8 cellular contexts compared by ENCODE assay signal in genomic region chr19:45973564-45974338, GRCh38. TPM values are rescaled to one million over a fixed set of nuclear protein-coding genes. Genes with fewer than 3 reads are reported as not detected.
A peak's percentile ranks its signal among the peaks of the same experiment; 100 is the strongest.
DNase-seq lines count a peak whose midpoint lies in the region; ATAC-seq and TF ChIP-seq lines count a peak whose summit lies in the region.

TSS of gene NOVA2 (minus strand) at chr19:45973865. CDS start at chr19:45973351, 514 bp downstream.

- no peaks in the 10 kb centered on the region for H3K4me1 ChIP-seq in foreskin keratinocyte
- no peaks in the 10 kb centered on the region for H3K4me1 ChIP-seq in uterus

- H3K27me3 ChIP-seq in foreskin keratinocyte (peaks cover 66% of the 10 kb centered on the region), uterus (peaks cover 0 to 12% of the 10 kb centered on the region in 2 donors)

- no peaks in the 10 kb centered on the region for H3K9me3 Mint-ChIP-seq in activated T-cell treated with anti-CD3 and anti-CD28 coated beads, Interleukin-2, amount 50 U/mL, for 4 hours
- H3K9me3 Mint-ChIP-seq in neural crest cell, result no peaks in the 10 kb centered on the region

- H3K4me3 ChIP-seq in GM12865 (ENCODE audit: low read depth, low read length), result no peak within 1 kb of the TSS
- peak within 1 kb of the TSS; percentile 20 to 32 for H3K4me3 ChIP-seq in uterus

- no peaks in the 10 kb centered on the region for H3K36me3 ChIP-seq in uterus

- peak within 1 kb of the TSS; percentile 38 for H3K4me3 Mint-ChIP-seq in activated T-cell treated with anti-CD3 and anti-CD28 coated beads, Interleukin-2, amount 50 U/mL, for 4 hours
- peak within 1 kb of the TSS; percentile 85 for H3K4me3 Mint-ChIP-seq in neural crest cell

- TF ChIP-seq POLR2A in uterus (IDR thresholded peaks at IDR 0.05), result peak; percentile 41 to 61

- intact Hi-C loops in uterus (cut with DNase I; ENCODE audit: low total_unique reads), result no loop called here

- no peaks in the 10 kb centered on the region for H3K36me3 Mint-ChIP-seq in activated T-cell treated with anti-CD3 and anti-CD28 coated beads, Interleukin-2, amount 50 U/mL, for 4 hours (ENCODE audit: insufficient read depth)
- H3K36me3 Mint-ChIP-seq in neural crest cell (ENCODE audit: low read depth), result no peaks in the 10 kb centered on the region

- TF ChIP-seq CTCF in GM12865 (IDR thresholded peaks at IDR 0.05; ENCODE audit: insufficient read depth, low read depth, low read length, missing control alignments), result no peak
- no peak for TF ChIP-seq CTCF in foreskin keratinocyte (conservative IDR thresholded peaks at IDR 0.05)
- no peak for TF ChIP-seq CTCF in neural crest cell (conservative IDR thresholded peaks at IDR 0.05)
- no peak for TF ChIP-seq CTCF in uterus (IDR thresholded peaks at IDR 0.05)

- H3K27ac Mint-ChIP-seq in neural crest cell (ENCODE audit: unreplicated experiment), result no peak within 1 kb of the TSS

- H3K4me1 Mint-ChIP-seq in activated T-cell treated with anti-CD3 and anti-CD28 coated beads, Interleukin-2, amount 50 U/mL, for 4 hours (ENCODE audit: low read depth), result peaks cover 16% of the 10 kb centered on the region
- peaks cover 35% of the 10 kb centered on the region for H3K4me1 Mint-ChIP-seq in neural crest cell

- peak; percentile 32 to 52 for ATAC-seq in activated T-cell treated with anti-CD3 and anti-CD28 coated beads, Interleukin-2, amount 50 U/mL, for 4 hours
- ATAC-seq in foreskin keratinocyte, result peak; percentile 63
- no peak for ATAC-seq in HG03108 (IDR thresholded peaks at IDR 0.05; ENCODE audit: unreplicated experiment)

- no peak within 1 kb of the TSS for H3K27ac ChIP-seq in foreskin keratinocyte
- H3K27ac ChIP-seq in uterus, result peak within 1 kb of the TSS; percentile 68

- no peaks in the 10 kb centered on the region for H3K9me3 ChIP-seq in uterus

- peaks cover 69% of the 10 kb centered on the region for H3K27me3 Mint-ChIP-seq in activated T-cell treated with anti-CD3 and anti-CD28 coated beads, Interleukin-2, amount 50 U/mL, for 4 hours (ENCODE audit: low read depth)
- peaks cover 71% of the 10 kb centered on the region for H3K27me3 Mint-ChIP-seq in neural crest cell (ENCODE audit: low read depth)

- DNase-seq in GM12865 (ENCODE audit: low read depth) (peak; percentile 64), NCI-H2171 treated with DMSO at 0.1 percent for 48 hours (lab: John Stamatoyannopoulos, UW) (peak; percentile 65), foreskin keratinocyte (no peak), neural crest cell (ENCODE audit: low read depth, low spot score) (peak; percentile 89), uterus (peak; percentile 42 to 66), RKO (ENCODE audit: low spot score) (no peak)
- DNase-seq in activated T-cell treated with anti-CD3 and anti-CD28 coated beads, Interleukin-2, amount 50 U/mL, for 4 hours, result peak; percentile 8

RNA-seq across cellular contexts. Expression of gene NOVA2, which starts in this region (rescaled TPM):
- total RNA-seq in activated T-cell treated with anti-CD3 and anti-CD28 coated beads, Interleukin-2, amount 50 U/mL, for 4 hours, result not detected
- total RNA-seq in foreskin keratinocyte (not detected in 2 replicates), neural crest cell (25.5 and 25.6 TPM in 2 replicates), uterus (10 to 100 TPM in 1 of 4 donors, 1 to 10 TPM in 3; 1.5 to 17.6 (median 2.4) TPM)
- polyA plus RNA-seq in foreskin keratinocyte, result under 0.01 TPM in 1 of 2 replicates, not detected in the other

Comparison
In these comparisons a context has a peak if more than half of its experiments do, and no peak if none do; other contexts are left out.
1. Peak in DNase-seq and ATAC-seq in activated T-cell treated with anti-CD3 and anti-CD28 coated beads, Interleukin-2, amount 50 U/mL, for 4 hours; RNA of the gene not detected or under 1 TPM.
2. Peak in ATAC-seq in foreskin keratinocyte; RNA of the gene not detected or under 1 TPM.
3. DNase-seq: peak in GM12865 (single experiment), NCI-H2171 treated with DMSO at 0.1 percent for 48 hours (single experiment), neural crest cell (single experiment) and uterus (2 of 2); none in foreskin keratinocyte (0 of 2) and RKO (single experiment).